In genomic region chr17:73348824-73349095, GRCh38 we compare ENCODE assay signal across 27 cellular contexts. TPM values are rescaled to one million over a fixed set of nuclear protein-coding genes. Genes with fewer than 3 reads are reported as not detected.
A peak's percentile ranks its signal among the peaks of the same experiment; 100 is the strongest.
DNase-seq lines count a peak whose midpoint lies in the region; ATAC-seq, FAIRE-seq and TF ChIP-seq lines count a peak whose summit lies in the region.
"Had no signal": no experiment of that assay in that cellular context is flagged by ENCODE, and none has a peak within 500 bp of the region (broad histone marks: within the 10 kb centered on the region; RNA-seq: fewer than 3 reads in every experiment).

No MANE protein-coding gene starts in this region.

- POLR2A ChIA-PET in IMR-90 (lab: Charles Lee; ENCODE audit: unreplicated experiment) (no interaction called here), H1 (lab: Charles Lee; ENCODE audit: partially characterized antibody) (interaction anchor here (0.7 to 0.9 kb wide), 3 partner anchors 11 to 26 kb away, joined by 3 to 5 read pairs (median 3); no protein-coding TSS in a partner anchor)

- H3K4me3 Mint-ChIP-seq in activated T-cell treated with anti-CD3 and anti-CD28 coated beads, Interleukin-2, amount 50 U/mL, for 24 hours = no peak overlapping the region
- H3K4me3 Mint-ChIP-seq: activated CD4-positive, alpha-beta T cell treated with anti-CD3 and anti-CD28 coated beads, Interleukin-2, amount 10 ng/mL, durations not matched to agents 7 days and 5 days; CD4-positive, CD25-positive, alpha-beta regulatory T cell; effector memory CD8-positive, alpha-beta T cell had no signal

- H2BK5ac ChIP-seq in IMR-90 (ENCODE audit: low read depth, low read length, poor library complexity, severe bottlenecking) (no peak overlapping the region), H1 (ENCODE audit: low read depth, low read length) (peak overlapping the region; percentile 66; the same call in 1 of the 2 replicates)

- 0 out of 2 replicates have a peak overlapping the region, but pooled peaks have one; percentile 50 for H2BK12ac ChIP-seq in H1 (ENCODE audit: low read depth, low read length)

- H3K56ac ChIP-seq in IMR-90 (ENCODE audit: extremely low read depth, insufficient read depth, low read length) (no peak overlapping the region), H1 (replicated peaks; ENCODE audit: insufficient read length, low read depth, low read length) (no peak overlapping the region)

- H2BK15ac ChIP-seq in IMR-90 (ENCODE audit: low read depth, low read length) (no peak overlapping the region), H1 (ENCODE audit: low read length) (no peak overlapping the region; the same call in 1 of the 2 replicates)

- no peak overlapping the region for H4K91ac ChIP-seq in IMR-90 (ENCODE audit: insufficient read depth, low read depth, low read length)
- H4K91ac ChIP-seq in H1 (replicated peaks; ENCODE audit: insufficient read length, low read length) = peak overlapping the region; percentile 76

- no peak overlapping the region for H2BK120ac ChIP-seq in IMR-90 (ENCODE audit: low read depth, low read length)
- no peak overlapping the region for H2BK120ac ChIP-seq in H1 (replicated peaks; ENCODE audit: low read depth, low read length)

- no peaks in the 10 kb centered on the region for H3K4me1 Mint-ChIP-seq in activated T-cell treated with anti-CD3 and anti-CD28 coated beads, Interleukin-2, amount 50 U/mL, for 24 hours (ENCODE audit: low read depth)
- H3K4me1 Mint-ChIP-seq: activated CD4-positive, alpha-beta T cell treated with anti-CD3 and anti-CD28 coated beads, Interleukin-2, amount 10 ng/mL, durations not matched to agents 7 days and 5 days; CD4-positive, CD25-positive, alpha-beta regulatory T cell had no signal

- no peak for DNase-seq in IMR-90
- DNase-seq in H1 (ENCODE audit: low read depth in 1 of 2, low spot score in 2 of 2) = no peak
- no peak for DNase-seq in substantia nigra (lab: John Stamatoyannopoulos, UW)
- no peak for DNase-seq in GM13976 (ENCODE audit: low spot score)
- DNase-seq in left colon = no peak
- no peak for DNase-seq in activated T-cell treated with anti-CD3 and anti-CD28 coated beads, Interleukin-2, amount 50 U/mL, for 24 hours
- DNase-seq: activated CD4-positive, alpha-beta T cell treated with anti-CD3 and anti-CD28 coated beads, Interleukin-2, amount 10 ng/mL, durations not matched to agents 7 days and 5 days; activated CD8-positive, alpha-beta memory T cell treated with anti-CD3 and anti-CD28 coated beads, Interleukin-2, amount 50 U/mL, for 4 hours; activated gamma-delta T cell; adrenal gland; CD4-positive, CD25-positive, alpha-beta regulatory T cell; cerebellar nuclear complex; effector memory CD8-positive, alpha-beta T cell; heart left ventricle; NCI-H1417 treated with DMSO at 0.1 percent for 48 hours; NCI-H524 treated with DMSO at 0.1 percent for 48 hours; stimulated activated naive CD4-positive, alpha-beta T cell; SW 1271 had no signal

- no peaks in the 10 kb centered on the region for H4K20me1 ChIP-seq in IMR-90 (ENCODE audit: insufficient read depth, low read length)
- no peaks in the 10 kb centered on the region for H4K20me1 ChIP-seq in H1 (replicated peaks in 1 of 2; ENCODE audit: control insufficient read depth in 1 of 2, insufficient read depth in 2 of 2, low read length in 2 of 2)

- no peak for TF ChIP-seq POLR2A in IMR-90 (IDR thresholded peaks at IDR 0.05; ENCODE audit: low read depth, low read length)
- no peak for TF ChIP-seq POLR2A in H1 (IDR thresholded peaks at IDR 0.05; ENCODE audit: control extremely low read depth in 1 of 2, low read depth in 2 of 2, low read length in 2 of 2)

- BruUV-seq in IMR-90 (replicated peaks; lab: Mats Ljungman, UMichigan) = no TSS peak

- H3K79me2 ChIP-seq in H1 (ENCODE audit: control insufficient read depth in 1 of 2, insufficient read depth in 2 of 2, low read length in 2 of 2) = no peaks in the 10 kb centered on the region

- no peak overlapping the region for H3K4ac ChIP-seq in IMR-90 (ENCODE audit: low read depth, low read length)
- H3K4ac ChIP-seq in H1 (replicated peaks; ENCODE audit: insufficient read length, low read depth, low read length) = no peak overlapping the region

- H3K4me3 ChIP-seq in IMR-90 (ENCODE audit: insufficient read depth, low read depth, low read length) (no peak overlapping the region), H1 (ENCODE audit: extremely low read depth in 1 of 4, insufficient read depth in 2 of 4, low read depth in 3 of 4, low read length in 4 of 4) (no peak overlapping the region), muscle layer of duodenum (ENCODE audit: low read depth in 1 of 2, low read length in 2 of 2) (no peak overlapping the region)
- H3K4me3 ChIP-seq: adrenal gland, heart left ventricle, right atrium auricular region had no signal

- H4K5ac ChIP-seq in IMR-90 (ENCODE audit: low read depth, low read length) (no peak overlapping the region; the same call in 1 of the 2 replicates), H1 (ENCODE audit: insufficient read length, low read depth, low read length) (no peak overlapping the region)

- no peak overlapping the region for H3K27ac Mint-ChIP-seq in activated T-cell treated with anti-CD3 and anti-CD28 coated beads, Interleukin-2, amount 50 U/mL, for 24 hours
- H3K27ac Mint-ChIP-seq: activated CD4-positive, alpha-beta T cell treated with anti-CD3 and anti-CD28 coated beads, Interleukin-2, amount 10 ng/mL, durations not matched to agents 7 days and 5 days; CD4-positive, CD25-positive, alpha-beta regulatory T cell; effector memory CD8-positive, alpha-beta T cell had no signal

- no peaks in the 10 kb centered on the region for H3K36me3 Mint-ChIP-seq in activated T-cell treated with anti-CD3 and anti-CD28 coated beads, Interleukin-2, amount 50 U/mL, for 24 hours (ENCODE audit: low read depth)
- H3K36me3 Mint-ChIP-seq: CD4-positive, CD25-positive, alpha-beta regulatory T cell had no signal

- WGBS in IMR-90 (ENCODE audit: extremely low coverage in 2 of 2, insufficient read length in 1 of 2), 2 experiments = 40% methylated on average over 1 of the region's 4 CpGs; no CpG with 5 or more reads in 1 of the 2 experiments
- WGBS in H1 (ENCODE audit: extremely low coverage in 1 of 2, insufficient coverage in 1 of 2, insufficient read length in 1 of 2, insufficient replicate concordance in 2 of 2, low coverage in 1 of 2, low lambda C conversion rate in 2 of 2, missing lambda C conversion rate in 1 of 2), 2 experiments = 65% methylated on average over 4 of the region's 4 CpGs; no CpG with 5 or more reads in 1 of the 2 experiments

- H3K23ac ChIP-seq in IMR-90 (ENCODE audit: low read depth, low read length) (no peak overlapping the region), H1 (ENCODE audit: insufficient read length) (no peak overlapping the region)

- H3K27ac ChIP-seq in IMR-90 (ENCODE audit: insufficient read depth, low read length) (no peak overlapping the region), H1 (ENCODE audit: low read depth, low read length) (no peak overlapping the region), muscle layer of duodenum (ENCODE audit: low read length) (peak overlapping the region; percentile 58), substantia nigra (ENCODE audit: low read depth, low read length, poor library complexity, severe bottlenecking) (peak overlapping the region; percentile 75)
- H3K27ac ChIP-seq: neutrophil, right atrium auricular region had no signal

- H3K18ac ChIP-seq in IMR-90 (ENCODE audit: low read depth, low read length) (no peak overlapping the region), H1 (ENCODE audit: extremely low read depth, low read length) (peak overlapping the region; percentile 60)

- peak overlapping the region; percentile 3 for H2AK9ac ChIP-seq in IMR-90 (replicated peaks; ENCODE audit: low read depth, low read length, poor library complexity)

- no peak overlapping the region for H3K9ac ChIP-seq in IMR-90 (ENCODE audit: low read depth, low read length)
- no peak overlapping the region for H3K9ac ChIP-seq in H1 (replicated peaks in 1 of 4; ENCODE audit: extremely low read depth in 1 of 4, low read depth in 3 of 4, low read length in 3 of 4)

- H3K23me2 ChIP-seq in H1 (ENCODE audit: low read depth, low read length) = no peaks in the 10 kb centered on the region

- TF ChIP-seq EP300 in H1 (IDR thresholded peaks at IDR 0.05; ENCODE audit: borderline replicate concordance in 1 of 2, low read depth in 2 of 2, low read length in 2 of 2) = no peak

- dilution Hi-C loops in IMR-90 (cut with HindIII; ENCODE audit: low sequenced_read_pairs, unreplicated experiment) = no loop called here

- H3K9me3 ChIP-seq in IMR-90 (ENCODE audit: control insufficient read depth, insufficient read depth, low read length) (no peaks in the 10 kb centered on the region), H1 (ENCODE audit: insufficient read depth in 2 of 2, low read depth in 1 of 2, low read length in 1 of 2) (no peaks in the 10 kb centered on the region), muscle layer of duodenum (ENCODE audit: control insufficient read depth in 1 of 2, low read length in 2 of 2) (no peaks in the 10 kb centered on the region)
- H3K9me3 ChIP-seq: adrenal gland, heart left ventricle, neutrophil, right atrium auricular region had no signal

- H2AFZ ChIP-seq in IMR-90 (replicated peaks; ENCODE audit: low read length, poor library complexity) (peak overlapping the region; percentile 56), H1 (ENCODE audit: low read length) (no peak overlapping the region)

- H3K9me1 ChIP-seq in IMR-90 (ENCODE audit: insufficient read depth, low read length) = peaks cover 12% of the 10 kb centered on the region

- H4K8ac ChIP-seq in IMR-90 (ENCODE audit: low read depth in 2 of 2, low read length in 2 of 2) (peak overlapping the region in 1 of 2 experiments; percentile 13; a peak in 1 of 4 replicates), H1 (ENCODE audit: extremely low read depth, insufficient read depth, low read length) (no peak overlapping the region)

- no peaks in the 10 kb centered on the region for H3K27me3 Mint-ChIP-seq in activated T-cell treated with anti-CD3 and anti-CD28 coated beads, Interleukin-2, amount 50 U/mL, for 24 hours
- H3K27me3 Mint-ChIP-seq: activated CD4-positive, alpha-beta T cell treated with anti-CD3 and anti-CD28 coated beads, Interleukin-2, amount 10 ng/mL, durations not matched to agents 7 days and 5 days had no signal

- FAIRE-seq in H1 (lab: Jason Lieb, UNC) = no peak
- FAIRE-seq: G401.6, GM19239, H54, HepG2, islet of Langerhans had no signal

- in situ Hi-C loops in IMR-90 (cut with MboI; ENCODE audit: low sequenced_read_pairs) = no loop called here
- in situ Hi-C loops in GM13976 (cut with MboI; ENCODE audit: low sequenced_read_pairs, unreplicated experiment) = no loop called here

- no peaks in the 10 kb centered on the region for H3K27me3 ChIP-seq in IMR-90 (ENCODE audit: control insufficient read depth, insufficient read depth, low read length)
- no peaks in the 10 kb centered on the region; a peak in 1 of 7 replicates for H3K27me3 ChIP-seq in H1 (replicated peaks in 1 of 4; ENCODE audit: control insufficient read depth in 3 of 4, extremely low read depth in 1 of 4, insufficient read depth in 3 of 4, low read length in 3 of 4)
- H3K27me3 ChIP-seq in muscle layer of duodenum (ENCODE audit: low read depth, low read length) = no peaks in the 10 kb centered on the region
- H3K27me3 ChIP-seq: adrenal gland, heart left ventricle, neutrophil, right atrium auricular region had no signal

- CTCF ChIA-PET in IMR-90 (lab: Yijun Ruan, JAX) (interaction anchor here (1.0 kb wide), 1 partner anchor 38 kb away, joined by 3 read pairs; no protein-coding TSS in a partner anchor), H1 (lab: Charles Lee; ENCODE audit: partially characterized antibody) (interaction anchor here (0.8 to 1.8 kb wide), 11 partner anchors 9 to 103 kb away, joined by 3 to 9 read pairs (median 3); no protein-coding TSS in a partner anchor)

- H3K36me3 ChIP-seq in IMR-90 (ENCODE audit: control insufficient read depth, insufficient read depth, low read length) = no peaks in the 10 kb centered on the region
- H3K36me3 ChIP-seq in H1 (ENCODE audit: control insufficient read depth in 2 of 4, insufficient read depth in 4 of 4, low read length in 3 of 4) = no peaks in the 10 kb centered on the region
- no peaks in the 10 kb centered on the region for H3K36me3 ChIP-seq in muscle layer of duodenum (ENCODE audit: control insufficient read depth in 1 of 2, insufficient read depth in 2 of 2, low read length in 2 of 2)
- H3K36me3 ChIP-seq: adrenal gland, heart left ventricle, neutrophil, right atrium auricular region had no signal

- intact Hi-C loops in IMR-90 (cut with micrococcal nuclease) (no loop called here), left colon (cut with DNase I, micrococcal nuclease) (no loop called here)

- H3K4me1 ChIP-seq in IMR-90 (ENCODE audit: control insufficient read depth, insufficient read depth, low read length) = peaks cover 14% of the 10 kb centered on the region
- H3K4me1 ChIP-seq in H1 (replicated peaks in 1 of 4; ENCODE audit: control insufficient read depth in 3 of 4, insufficient read depth in 4 of 4, low read length in 3 of 4) = peaks cover 6 to 30% (median 19%) of the 10 kb centered on the region in 4 experiments
- H3K4me1 ChIP-seq in muscle layer of duodenum (ENCODE audit: control insufficient read depth in 1 of 2, insufficient read depth in 2 of 2, low read length in 2 of 2) = peaks cover 4 to 39% of the 10 kb centered on the region in 2 donors
- H3K4me1 ChIP-seq: adrenal gland had no signal

- H2BK20ac ChIP-seq in IMR-90 (ENCODE audit: low read depth, low read length) = no peak overlapping the region
- H2BK20ac ChIP-seq in H1 (ENCODE audit: low read length) = peak overlapping the region; percentile 61; the same call in 1 of the 2 replicates

- no peak for ATAC-seq in IMR-90 (ENCODE audit: low read depth)
- no peak for ATAC-seq in GM18870 (IDR thresholded peaks at IDR 0.05; ENCODE audit: unreplicated experiment)
- ATAC-seq in left colon = no peak
- ATAC-seq: effector memory CD8-positive, alpha-beta T cell had no signal

- TF ChIP-seq RAD21 in IMR-90 (IDR thresholded peaks at IDR 0.05; ENCODE audit: low read length) = no peak
- TF ChIP-seq RAD21 in H1 (IDR thresholded peaks at IDR 0.05 in 1 of 2, conservative IDR thresholded peaks at IDR 0.05 in 1 of 2; ENCODE audit: low read depth in 2 of 2, low read length in 2 of 2) = no peak

- H3K9me3 Mint-ChIP-seq in activated T-cell treated with anti-CD3 and anti-CD28 coated beads, Interleukin-2, amount 50 U/mL, for 24 hours = no peaks in the 10 kb centered on the region
- H3K9me3 Mint-ChIP-seq: activated CD4-positive, alpha-beta T cell treated with anti-CD3 and anti-CD28 coated beads, Interleukin-2, amount 10 ng/mL, durations not matched to agents 7 days and 5 days; CD4-positive, CD25-positive, alpha-beta regulatory T cell; effector memory CD8-positive, alpha-beta T cell had no signal

- no peak overlapping the region; the same call in 1 of the 2 replicates for H2AK5ac ChIP-seq in IMR-90 (ENCODE audit: low read depth, low read length)
- no peak overlapping the region for H2AK5ac ChIP-seq in H1 (ENCODE audit: low read depth, low read length)

- TF ChIP-seq CTCF in IMR-90 (conservative IDR thresholded peaks at IDR 0.05; ENCODE audit: low read depth, low read length) (no peak), H1 (IDR thresholded peaks at IDR 0.05; ENCODE audit: control extremely low read depth in 1 of 3, insufficient read depth in 1 of 3, low read depth in 1 of 3, low read length in 3 of 3) (no peak), GM13976 (IDR thresholded peaks at IDR 0.05; ENCODE audit: borderline replicate concordance, control extremely low read depth, extremely low read depth, insufficient read depth, missing control alignments) (no peak)

- no peak overlapping the region for H3K14ac ChIP-seq in IMR-90 (replicated peaks; ENCODE audit: low read depth, low read length)
- H3K14ac ChIP-seq in H1 (ENCODE audit: insufficient read length) = no peak overlapping the region

- no peak overlapping the region for H3K4me2 ChIP-seq in IMR-90 (ENCODE audit: low read depth, low read length)
- no peak overlapping the region for H3K4me2 ChIP-seq in H1 (ENCODE audit: insufficient read depth in 1 of 2, low read depth in 2 of 2, low read length in 2 of 2)

- no peaks in the 10 kb centered on the region for H3K79me1 ChIP-seq in IMR-90 (ENCODE audit: low read depth in 1 of 2, low read length in 2 of 2)
- H3K79me1 ChIP-seq in H1 (ENCODE audit: low read depth, low read length) = no peaks in the 10 kb centered on the region

RNA-seq across cellular contexts. Expression of gene CDC42EP4, which starts 37.0 kb away (rescaled TPM):
- 14.3 and 16.1 TPM in 2 replicates for total RNA-seq in IMR-90 (2012; rRNA removed)
- polyA plus RNA-seq in IMR-90 (2012; rRNA removed) = 25.6 and 25.8 TPM in 2 replicates
- 15.5 and 25.9 TPM in 2 replicates for polyA plus RNA-seq in IMR-90 (2012; cell fraction: cytosol; rRNA removed)
- 8.9 and 13.7 TPM in 2 replicates for polyA plus RNA-seq in IMR-90 (2012; cell fraction: nucleus; rRNA removed; ENCODE audit: low replicate concordance)
- 12.6 and 13.1 TPM in 2 replicates for total RNA-seq in H1 (2021; fragmentation: NEBNext Ultra II Directional; extraction: Animal tissue kit (Norgen Biotek cat#: 25700))
- polyA plus RNA-seq in H1 (2011; rRNA removed) = 8.8 and 13.9 TPM in 2 replicates
- 10.7 TPM for polyA plus RNA-seq in H1 (2011; cell fraction: cytosol; rRNA removed)
- polyA plus RNA-seq in H1 (2011; cell fraction: nucleus; rRNA removed) = 12.2 TPM
- polyA plus RNA-seq in H1 (2012, experiment 1 of 2) = 8.2 to 11.6 TPM (median 10.3 TPM) in 4 replicates
- polyA plus RNA-seq in H1 (2012, experiment 2 of 2) = 11.4 TPM
- polyA plus RNA-seq in H1 (2013, experiment 1 of 2) = 6.2 TPM
- polyA plus RNA-seq in H1 (2013, experiment 2 of 2) = 6.5 TPM
- polyA minus RNA-seq in H1 (2011; rRNA and poly(A)+ RNA removed) = 10.9 and 12.7 TPM in 2 replicates
- polyA minus RNA-seq in H1 (2011; cell fraction: cytosol; rRNA and poly(A)+ RNA removed) = 13.9 TPM
- polyA minus RNA-seq in H1 (2011; cell fraction: nucleus; rRNA and poly(A)+ RNA removed) = 19.5 TPM
- total RNA-seq in left colon = 10 to 100 TPM; 49.6 to 65.6 TPM

Comparison
In these comparisons a context has a peak if more than half of its experiments do, and no peak if none do; other contexts are left out.
1. H3K27ac ChIP-seq: peak in muscle layer of duodenum (single experiment) and substantia nigra (single experiment); none in IMR-90 (single experiment) and H1 (single experiment).